In genomic region chr13:108777421-108778420, GRCh38 we compare ENCODE assay signal across 18 cellular contexts.
DNase-seq lines count a peak whose midpoint lies in the region; ATAC-seq and TF ChIP-seq lines count a peak whose summit lies in the region.
"Had no signal": no experiment of that assay in that cellular context is flagged by ENCODE, and none has a peak within 500 bp of the region (broad histone marks: within the 10 kb centered on the region; RNA-seq: fewer than 3 reads in every experiment).

No MANE protein-coding gene starts in this region.

- H3K4me2 ChIP-seq in smooth muscle cell: no peak overlapping the region

- whole genome bisulfite sequencing in iPS DF 6.9 (ENCODE audit: insufficient coverage, insufficient read length): no CpG with 5 or more reads among the region's 9 CpGs
- WGBS in smooth muscle cell (ENCODE audit: low lambda C conversion rate): 40% methylated on average over 9 of the region's 9 CpGs

- TF ChIP-seq CTCF in smooth muscle cell (IDR thresholded peaks at IDR 0.05; ENCODE audit: borderline replicate concordance, insufficient read depth, poor library complexity, severe bottlenecking): no peak

- H4K20me1 ChIP-seq in smooth muscle cell (ENCODE audit: low read depth): no peaks in the 10 kb centered on the region

- no peaks in the 10 kb centered on the region for H3K79me2 ChIP-seq in smooth muscle cell (ENCODE audit: low read depth)

- no peak overlapping the region for H3K27ac ChIP-seq in iPS DF 6.9 (ENCODE audit: low read length)
- H3K27ac ChIP-seq in smooth muscle cell (ENCODE audit: low read depth): peak overlapping the region; percentile 40
- H3K27ac ChIP-seq: cardiac muscle cell, left lung, right atrium auricular region, upper lobe of left lung had no signal

- ATAC-seq in HG02642 (IDR thresholded peaks at IDR 0.05; ENCODE audit: poor library complexity, unreplicated experiment) (no peak), GM21786 (IDR thresholded peaks at IDR 0.05; ENCODE audit: unreplicated experiment) (no peak)
- ATAC-seq: K562; left lung; naive thymus-derived CD4-positive, alpha-beta T cell had no signal

- H3K9me3 ChIP-seq in iPS DF 6.9 (ENCODE audit: control insufficient read depth, insufficient read depth, low read length) (no peaks in the 10 kb centered on the region), smooth muscle cell (replicated peaks; ENCODE audit: low read depth) (no peaks in the 10 kb centered on the region)
- H3K9me3 ChIP-seq: left lung, right atrium auricular region, upper lobe of left lung had no signal

- H3K4me3 ChIP-seq in iPS DF 6.9 (ENCODE audit: low read length) (no peak overlapping the region), smooth muscle cell (no peak overlapping the region)
- H3K4me3 ChIP-seq: cardiac muscle cell, K562, left lung, right atrium auricular region, upper lobe of left lung had no signal

- no peaks in the 10 kb centered on the region for H3F3A ChIP-seq in smooth muscle cell (ENCODE audit: low read depth)

- peak; percentile 95 for DNase-seq in HT1080 (ENCODE audit: low read depth)
- peak; percentile 1 for DNase-seq in amniotic epithelial cell (ENCODE audit: low read depth)
- peak; percentile 41 for DNase-seq in iPS DF 6.9 (ENCODE audit: low read depth, low spot score)
- no peak for DNase-seq in smooth muscle cell (lab: John Stamatoyannopoulos, UW; ENCODE audit: unreplicated experiment)
- no peak for DNase-seq in activated naive CD4-positive, alpha-beta T cell treated with anti-CD3 and anti-CD28 coated beads, Interleukin-2, amount 50 U/mL, for 16 hours
- no peak for DNase-seq in OCI-M1 (lab: John Stamatoyannopoulos, UW)
- DNase-seq: CD4-positive, CD25-positive, alpha-beta regulatory T cell; left lung; naive thymus-derived CD4-positive, alpha-beta T cell; NCI-H1436 treated with DMSO at 0.1 percent for 48 hours; stimulated activated CD4-positive, alpha-beta T cell treated with anti-CD3 and anti-CD28 coated beads, Interleukin-4, amount 100 ng/mL, for 1 hour; SW 1271; upper lobe of left lung had no signal

- H3K27me3 ChIP-seq in iPS DF 6.9 (ENCODE audit: control insufficient read depth, insufficient read depth, low read length) (no peaks in the 10 kb centered on the region), smooth muscle cell (ENCODE audit: low read depth) (no peaks in the 10 kb centered on the region)
- H3K27me3 ChIP-seq: cardiac muscle cell, left lung, right atrium auricular region, upper lobe of left lung had no signal

- H2AFZ ChIP-seq in smooth muscle cell (ENCODE audit: low read depth): no peak overlapping the region

- H3K36me3 ChIP-seq in iPS DF 6.9 (ENCODE audit: control insufficient read depth, insufficient read depth, low read length): no peaks in the 10 kb centered on the region
- no peaks in the 10 kb centered on the region for H3K36me3 ChIP-seq in smooth muscle cell (ENCODE audit: low read depth)
- H3K36me3 ChIP-seq: cardiac muscle cell, left lung, right atrium auricular region, upper lobe of left lung had no signal

- H3K9ac ChIP-seq in smooth muscle cell (ENCODE audit: low read depth): no peak overlapping the region

- H3K4me1 ChIP-seq in iPS DF 6.9 (ENCODE audit: control insufficient read depth, insufficient read depth, low read length): peaks cover 1% of the 10 kb centered on the region; the same call in 1 of the 2 replicates
- no peaks in the 10 kb centered on the region for H3K4me1 ChIP-seq in smooth muscle cell (ENCODE audit: low read depth)
- H3K4me1 ChIP-seq: left lung, right atrium auricular region, upper lobe of left lung had no signal

Comparison
In these comparisons a context has a peak if more than half of its experiments do, and no peak if none do; other contexts are left out.
1. DNase-seq: peak in HT1080 (single experiment), amniotic epithelial cell (single experiment) and iPS DF 6.9 (single experiment); none in smooth muscle cell (single experiment), activated naive CD4-positive, alpha-beta T cell treated with anti-CD3 and anti-CD28 coated beads, Interleukin-2, amount 50 U/mL, for 16 hours (single experiment) and OCI-M1 (single experiment).